In the genomic region with DNA sequence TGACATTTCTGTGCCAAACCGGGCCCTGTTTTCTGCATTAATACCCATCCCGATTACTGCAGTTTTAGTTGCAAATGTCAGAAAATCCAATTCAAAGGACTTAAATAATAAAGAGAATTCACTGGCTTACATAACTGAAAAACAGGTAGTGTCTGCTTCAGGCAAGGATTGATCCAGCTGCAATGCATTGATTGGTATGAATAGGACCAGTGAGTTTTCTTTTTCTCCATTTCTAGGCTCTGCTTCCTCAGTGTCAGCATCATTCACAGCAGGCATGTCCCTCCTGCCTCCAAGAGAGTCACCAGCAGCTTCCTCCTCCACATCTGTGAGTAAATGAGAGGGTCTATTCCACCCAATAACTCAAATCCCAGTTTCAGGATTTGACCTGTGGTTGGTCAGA, we compare ENCODE assay signal across 10 cellular contexts. TPM values are rescaled to one million over a fixed set of nuclear protein-coding genes. Genes with fewer than 3 reads are reported as not detected.
"Had no signal": no experiment of that assay in that cellular context is flagged by ENCODE, and none has a peak within 500 bp of the region (broad histone marks: within the 10 kb centered on the region; RNA-seq: fewer than 3 reads in every experiment).

No MANE protein-coding gene starts in this region.

- H3K4me3 Mint-ChIP-seq: GM23338, H9, HFFc6 had no signal

- H3K9me3 Mint-ChIP-seq: GM23338, H9, HFFc6 had no signal

- H3K36me3 ChIP-seq: HAP-1 had no signal

- H3K27ac ChIP-seq: GM23248 had no signal

- H3K4me2 ChIP-seq: GM23338 had no signal

- H3K9me3 ChIP-seq: HAP-1 had no signal

- H2AFZ ChIP-seq: GM23248, GM23338 had no signal

- H3K9ac ChIP-seq: GM23248 had no signal

- DNase-seq: GM23248, GOT3, H7, H9, HCEC 1CT, HFFc6 had no signal

- ATAC-seq: GM23338, HCT116 had no signal

- FAIRE-seq: H54 had no signal

- H3K4me1 Mint-ChIP-seq: GM23338 had no signal

- H3K27ac Mint-ChIP-seq: GM23338, H9, HFFc6 had no signal

- H3K4me3 ChIP-seq: GM23248, GM23338, HAP-1 had no signal

RNA-seq across cellular contexts. Expression of gene ACTL8, which starts 33.7 kb away (rescaled TPM):
- total RNA-seq: H9 had no signal
- polyA plus RNA-seq: GM23248 had no signal
